8 cellular contexts compared by ENCODE assay signal in genomic region chr7:116953727-116954442, GRCh38. TPM values are rescaled to one million over a fixed set of nuclear protein-coding genes. Genes with fewer than 3 reads are reported as not detected.
DNase-seq lines count a peak whose midpoint lies in the region; ATAC-seq and TF ChIP-seq lines count a peak whose summit lies in the region.

No MANE protein-coding gene starts in this region.

- intact Hi-C loops in CD4-positive, alpha-beta memory T cell (cut with micrococcal nuclease) = loop anchor here (1.0 to 5.0 kb wide), 2 partner anchors 92 to 742 kb away; partner anchors contain the start of genes CAPZA2 and TES
- intact Hi-C loops in naive thymus-derived CD4-positive, alpha-beta T cell (cut with micrococcal nuclease) = loop anchor here (1.0 to 10.0 kb wide), 7 partner anchors 23 to 1228 kb away; partner anchors contain the start of genes CAPZA2 (in 2 of the 2), LSM8 (in 1 of the 2) and TES (in 1 of the 2)

- no peaks in the 10 kb centered on the region for H3K9me3 ChIP-seq in CD4-positive, alpha-beta memory T cell (ENCODE audit: control insufficient read depth in 1 of 2, low read length in 2 of 2)
- H3K9me3 ChIP-seq in naive thymus-derived CD4-positive, alpha-beta T cell (ENCODE audit: control insufficient read depth in 2 of 3, low read length in 3 of 3) = no peaks in the 10 kb centered on the region
- no peaks in the 10 kb centered on the region for H3K9me3 ChIP-seq in thoracic aorta

- POLR2A ChIA-PET in CD4-positive, alpha-beta memory T cell (lab: Charles Lee; ENCODE audit: partially characterized antibody) = interaction anchor here (0.7 to 2.3 kb wide), 7 partner anchors 24 to 743 kb away, joined by 3 to 8 read pairs (median 4); no protein-coding TSS in a partner anchor
- POLR2A ChIA-PET in naive thymus-derived CD4-positive, alpha-beta T cell (lab: Charles Lee) = no interaction called here

- peak overlapping the region; percentile 94 to 98 (median 96) for H3K4me3 Mint-ChIP-seq in CD4-positive, alpha-beta memory T cell
- H3K4me3 Mint-ChIP-seq in naive thymus-derived CD4-positive, alpha-beta T cell = peak overlapping the region; percentile 86 to 96 (median 94)

- peaks cover 0 to 4% of the 10 kb centered on the region in 2 donors for H3K36me3 Mint-ChIP-seq in CD4-positive, alpha-beta memory T cell
- H3K36me3 Mint-ChIP-seq in naive thymus-derived CD4-positive, alpha-beta T cell = no peaks in the 10 kb centered on the region

- H3K27me3 ChIP-seq in CD4-positive, alpha-beta memory T cell (ENCODE audit: insufficient read depth, low read length) = no peaks in the 10 kb centered on the region
- no peaks in the 10 kb centered on the region for H3K27me3 ChIP-seq in naive thymus-derived CD4-positive, alpha-beta T cell (ENCODE audit: control insufficient read depth in 2 of 2, insufficient read depth in 2 of 2, low read length in 2 of 2)
- no peaks in the 10 kb centered on the region for H3K27me3 ChIP-seq in thoracic aorta (replicated peaks; ENCODE audit: insufficient read depth)

- peaks cover 26% of the 10 kb centered on the region for H3K4me1 ChIP-seq in CD4-positive, alpha-beta memory T cell (ENCODE audit: insufficient read depth, low read length)
- peaks cover 7 to 8% of the 10 kb centered on the region in 2 donors for H3K4me1 ChIP-seq in naive thymus-derived CD4-positive, alpha-beta T cell (ENCODE audit: control insufficient read depth in 2 of 2, insufficient read depth in 2 of 2, low read length in 2 of 2)
- peaks cover 24 to 52% of the 10 kb centered on the region in 2 donors for H3K4me1 ChIP-seq in thoracic aorta (ENCODE audit: control insufficient read depth in 1 of 2, low read depth in 2 of 2)

- ATAC-seq in GM19043 (IDR thresholded peaks at IDR 0.05; ENCODE audit: low read depth, unreplicated experiment) = peak; percentile 22
- peak; percentile 36 for ATAC-seq in HG03196 (IDR thresholded peaks at IDR 0.05; ENCODE audit: unreplicated experiment)
- peak; percentile 87 for ATAC-seq in naive thymus-derived CD4-positive, alpha-beta T cell
- peak; percentile 86 for ATAC-seq in thoracic aorta (ENCODE audit: insufficient number of reproducible peaks, low FRiP score, low read depth)

- no peaks in the 10 kb centered on the region for H3K36me3 ChIP-seq in CD4-positive, alpha-beta memory T cell (ENCODE audit: insufficient read depth, low read length)
- no peaks in the 10 kb centered on the region for H3K36me3 ChIP-seq in naive thymus-derived CD4-positive, alpha-beta T cell (ENCODE audit: control insufficient read depth in 2 of 3, insufficient read depth in 3 of 3, low read length in 3 of 3)
- H3K36me3 ChIP-seq in thoracic aorta = no peaks in the 10 kb centered on the region

- TF ChIP-seq CTCF in fibroblast of mammary gland (conservative IDR thresholded peaks at IDR 0.05; ENCODE audit: control insufficient read depth, insufficient read depth, low read depth, low read length) (no peak), thoracic aorta (IDR thresholded peaks at IDR 0.05) (no peak)

- H3K4me3 ChIP-seq in CD4-positive, alpha-beta memory T cell (ENCODE audit: low read length in 2 of 2) = peak overlapping the region; percentile 70 to 80
- peak overlapping the region; percentile 82 for H3K4me3 ChIP-seq in fibroblast of mammary gland (ENCODE audit: control insufficient read depth, low read depth, low read length)
- peak overlapping the region; percentile 79 for H3K4me3 ChIP-seq in naive thymus-derived CD4-positive, alpha-beta T cell (ENCODE audit: low read length)
- peak overlapping the region; percentile 98 for H3K4me3 ChIP-seq in thoracic aorta

- H3K27ac Mint-ChIP-seq in CD4-positive, alpha-beta memory T cell = peak overlapping the region; percentile 86 to 97 (median 94)
- peak overlapping the region; percentile 66 to 95 (median 88) for H3K27ac Mint-ChIP-seq in naive thymus-derived CD4-positive, alpha-beta T cell

- DNase-seq in CD4-positive, alpha-beta memory T cell = peak in 3 of 5 donors; percentile 44 to 72 (median 68)
- DNase-seq in NCI-H526 treated with DMSO at 0.1 percent for 48 hours (lab: John Stamatoyannopoulos, UW) (peak; percentile 86), fibroblast of mammary gland (ENCODE audit: low read depth) (peak; percentile 83), thoracic aorta (ENCODE audit: low spot score) (peak; percentile 26)
- DNase-seq in activated T-cell treated with anti-CD3 and anti-CD28 coated beads, Interleukin-2, amount 50 U/mL, for 48 hours = peak; percentile 57 to 63
- DNase-seq in naive thymus-derived CD4-positive, alpha-beta T cell = peak in 4 of 9 donors; percentile 7 to 64 (median 36)

- peak overlapping the region; percentile 62 for H3K27ac ChIP-seq in CD4-positive, alpha-beta memory T cell (ENCODE audit: low read depth, low read length)
- H3K27ac ChIP-seq in naive thymus-derived CD4-positive, alpha-beta T cell (ENCODE audit: low read depth, low read length) = peak overlapping the region; percentile 64
- H3K27ac ChIP-seq in thoracic aorta = peak overlapping the region; percentile 99 to 100

- H3K4me1 Mint-ChIP-seq in CD4-positive, alpha-beta memory T cell = peaks cover 15 to 32% (median 24%) of the 10 kb centered on the region in 4 donors
- H3K4me1 Mint-ChIP-seq in naive thymus-derived CD4-positive, alpha-beta T cell = peaks cover 13 to 25% (median 22%) of the 10 kb centered on the region in 7 donors

- H3K9me3 Mint-ChIP-seq in CD4-positive, alpha-beta memory T cell = no peaks in the 10 kb centered on the region
- H3K9me3 Mint-ChIP-seq in naive thymus-derived CD4-positive, alpha-beta T cell = no peaks in the 10 kb centered on the region

- CTCF ChIA-PET in CD4-positive, alpha-beta memory T cell (lab: Charles Lee; ENCODE audit: partially characterized antibody) = interaction anchor here (1.1 to 1.7 kb wide), 2 partner anchors 24 to 31 kb away, joined by 4 to 5 read pairs; no protein-coding TSS in a partner anchor
- CTCF ChIA-PET in naive thymus-derived CD4-positive, alpha-beta T cell (lab: Charles Lee) = interaction anchor here (1.1 kb wide), 1 partner anchor 58 kb away, joined by 5 read pairs; no protein-coding TSS in a partner anchor

- H3K27me3 Mint-ChIP-seq in CD4-positive, alpha-beta memory T cell = no peaks in the 10 kb centered on the region
- peaks cover 0 to 24% (median 0%) of the 10 kb centered on the region in 5 donors for H3K27me3 Mint-ChIP-seq in naive thymus-derived CD4-positive, alpha-beta T cell

RNA-seq across cellular contexts. Expression of gene ST7, which starts 0.6 kb away (rescaled TPM):
- 1 to 10 TPM; 3.8 to 4.0 TPM for total RNA-seq in CD4-positive, alpha-beta memory T cell
- 1 to 10 TPM; 4.0 to 6.6 TPM for polyA plus RNA-seq in CD4-positive, alpha-beta memory T cell
- total RNA-seq in naive thymus-derived CD4-positive, alpha-beta T cell = 1 to 10 TPM; 2.1 to 6.4 (median 4.4) TPM
- 1 to 10 TPM; 3.0 to 4.1 TPM for polyA plus RNA-seq in naive thymus-derived CD4-positive, alpha-beta T cell
- 10 to 100 TPM; 29.8 to 56.2 TPM for total RNA-seq in thoracic aorta

Comparison
In these comparisons a context has a peak if more than half of its experiments do, and no peak if none do; other contexts are left out.
1. ATAC-seq: peak in every context shown above with its lines; median percentile 87 in naive thymus-derived CD4-positive, alpha-beta T cell; 86 in thoracic aorta; 36 in HG03196; 22 in GM19043.
2. RNA of gene ST7, which starts 0.6 kb away (total RNA-seq): 29.8 to 56.2 TPM in thoracic aorta; 2.1 to 6.4 TPM in naive thymus-derived CD4-positive, alpha-beta T cell and 3.8 to 4.0 TPM in CD4-positive, alpha-beta memory T cell; every median in the first group is over 4 times any median in the second.
3. Peak in every context shown above with its lines, with median percentiles within 50 percentile points of each other: H3K27ac ChIP-seq and H3K4me3 ChIP-seq.